In genomic region chr6:15344186-15344506, GRCh38 we compare ENCODE assay signal across 23 cellular contexts.
A peak's percentile ranks its signal among the peaks of the same experiment; 100 is the strongest.
DNase-seq lines count a peak whose midpoint lies in the region; ATAC-seq and TF ChIP-seq lines count a peak whose summit lies in the region.
"Had no signal": no experiment of that assay in that cellular context is flagged by ENCODE, and none has a peak within 500 bp of the region (broad histone marks: within the 10 kb centered on the region; RNA-seq: fewer than 3 reads in every experiment).

No MANE protein-coding gene starts in this region.

- H3K27me3 Mint-ChIP-seq in T-helper 17 cell (no peaks in the 10 kb centered on the region), glutamatergic neuron (ENCODE audit: unreplicated experiment) (no peaks in the 10 kb centered on the region), HFFc6 (ENCODE audit: insufficient read depth) (no peaks in the 10 kb centered on the region; the same call in 1 of the 2 replicates)
- no peaks in the 10 kb centered on the region for H3K27me3 Mint-ChIP-seq in stimulated activated memory B cell treated with anti-CD40 and anti-IgM and Interleukin-4, amounts not matched to agents 10 μg/mL and 1 μg/mL and 100 μg/mL, for 72 hours
- H3K27me3 Mint-ChIP-seq: effector memory CD8-positive, alpha-beta T cell had no signal

- TF ChIP-seq CTCF in heart right ventricle (IDR thresholded peaks at IDR 0.05) (no peak), glutamatergic neuron (IDR thresholded peaks at IDR 0.05; ENCODE audit: partially characterized antibody, unreplicated experiment) (no peak), HFFc6 (IDR thresholded peaks at IDR 0.05) (no peak)

- ATAC-seq in Right ventricle myocardium superior (ENCODE audit: poor library complexity) (peak; percentile 22), heart right ventricle (no peak), T-helper 17 cell (no peak)
- ATAC-seq in stimulated activated memory B cell treated with anti-CD40 and anti-IgM and Interleukin-4, amounts not matched to agents 10 μg/mL and 1 μg/mL and 100 μg/mL, for 72 hours: no peak
- ATAC-seq: effector memory CD8-positive, alpha-beta T cell; left cardiac atrium had no signal

- no peaks in the 10 kb centered on the region for H3K36me3 ChIP-seq in heart right ventricle
- H3K36me3 ChIP-seq: prostate gland, SJCRH30 had no signal

- H3K9me3 ChIP-seq in heart right ventricle (no peaks in the 10 kb centered on the region), T-helper 17 cell (ENCODE audit: control insufficient read depth, low read length, poor library complexity, severe bottlenecking) (no peaks in the 10 kb centered on the region)
- H3K9me3 ChIP-seq: prostate gland, SJCRH30 had no signal

- no peak overlapping the region for H3K27ac ChIP-seq in heart right ventricle
- H3K27ac ChIP-seq: coronary artery, prostate gland, SJCRH30 had no signal

- WGBS in heart right ventricle, 2 donors: 60 to 64% methylated on average over 4 of the region's 4 CpGs

- no peak overlapping the region for H3K4me3 ChIP-seq in heart right ventricle
- H3K4me3 ChIP-seq: coronary artery, K562, prostate gland, SJCRH30 had no signal

- H3K4me1 ChIP-seq in heart right ventricle: peaks cover 0 to 58% (median 22%) of the 10 kb centered on the region in 9 donors
- H3K4me1 ChIP-seq: prostate gland had no signal

- intact Hi-C loops in Right ventricle myocardium superior (cut with DNase I): no loop called here
- intact Hi-C loops in heart right ventricle (cut with DNase I): no loop called here
- intact Hi-C loops in posterior cingulate gyrus (cut with DNase I): no loop called here

- DNase-seq in Right ventricle myocardium superior: no peak
- DNase-seq in heart right ventricle: no peak
- no peak for DNase-seq in T-helper 17 cell
- DNase-seq in glutamatergic neuron: no peak
- no peak for DNase-seq in stimulated activated CD4-positive, alpha-beta T cell treated with anti-CD3 and anti-CD28 coated beads, Interleukin-12 subunit alpha, Interleukin-12 subunit beta, amount 100 ng/mL, for 4 hours
- DNase-seq in posterior cingulate gyrus: no peak
- DNase-seq in HFFc6: no peak
- DNase-seq: activated naive CD4-positive, alpha-beta T cell treated with anti-CD3 and anti-CD28 coated beads for 36 hours; activated T-cell treated with anti-CD3 and anti-CD28 coated beads, Interleukin-2, amount 50 U/mL, for 4 hours; DND-41; effector memory CD8-positive, alpha-beta T cell; HCEC 1CT; left cardiac atrium; NCI-H1105 treated with DMSO at 0.1 percent for 48 hours; NCI-H2029; NCI-H226; NCI-H69; SJCRH30; trophoblast cell had no signal

- peak overlapping the region; percentile 78 for H3K27ac Mint-ChIP-seq in T-helper 17 cell
- no peak overlapping the region for H3K27ac Mint-ChIP-seq in glutamatergic neuron (ENCODE audit: unreplicated experiment)
- H3K27ac Mint-ChIP-seq in stimulated activated memory B cell treated with anti-CD40 and anti-IgM and Interleukin-4, amounts not matched to agents 10 μg/mL and 1 μg/mL and 100 μg/mL, for 72 hours: peak overlapping the region; percentile 14
- no peak overlapping the region for H3K27ac Mint-ChIP-seq in HFFc6
- H3K27ac Mint-ChIP-seq: effector memory CD8-positive, alpha-beta T cell had no signal

- H3K4me3 Mint-ChIP-seq in T-helper 17 cell (no peak overlapping the region), glutamatergic neuron (ENCODE audit: unreplicated experiment) (peak overlapping the region; percentile 10), HFFc6 (no peak overlapping the region)
- no peak overlapping the region for H3K4me3 Mint-ChIP-seq in stimulated activated memory B cell treated with anti-CD40 and anti-IgM and Interleukin-4, amounts not matched to agents 10 μg/mL and 1 μg/mL and 100 μg/mL, for 72 hours
- H3K4me3 Mint-ChIP-seq: activated T-cell treated with anti-CD3 and anti-CD28 coated beads, Interleukin-2, amount 50 U/mL, for 4 hours had no signal

- peaks cover 3% of the 10 kb centered on the region for H3K9me3 Mint-ChIP-seq in glutamatergic neuron (ENCODE audit: unreplicated experiment)
- H3K9me3 Mint-ChIP-seq in stimulated activated memory B cell treated with anti-CD40 and anti-IgM and Interleukin-4, amounts not matched to agents 10 μg/mL and 1 μg/mL and 100 μg/mL, for 72 hours: no peaks in the 10 kb centered on the region
- H3K9me3 Mint-ChIP-seq in HFFc6: no peaks in the 10 kb centered on the region
- H3K9me3 Mint-ChIP-seq: activated naive CD4-positive, alpha-beta T cell treated with anti-CD3 and anti-CD28 coated beads for 36 hours; activated T-cell treated with anti-CD3 and anti-CD28 coated beads, Interleukin-2, amount 50 U/mL, for 4 hours; effector memory CD8-positive, alpha-beta T cell had no signal

- H3K27me3 ChIP-seq in heart right ventricle: no peaks in the 10 kb centered on the region
- H3K27me3 ChIP-seq: SJCRH30 had no signal

- H3K4me1 Mint-ChIP-seq in T-helper 17 cell (peaks cover 53% of the 10 kb centered on the region), glutamatergic neuron (ENCODE audit: low read depth, unreplicated experiment) (peaks cover 37% of the 10 kb centered on the region), HFFc6 (ENCODE audit: low read depth) (peaks cover 61% of the 10 kb centered on the region)
- H3K4me1 Mint-ChIP-seq in stimulated activated memory B cell treated with anti-CD40 and anti-IgM and Interleukin-4, amounts not matched to agents 10 μg/mL and 1 μg/mL and 100 μg/mL, for 72 hours: peaks cover 65% of the 10 kb centered on the region

- H3K36me3 Mint-ChIP-seq in T-helper 17 cell (ENCODE audit: low read depth): no peaks in the 10 kb centered on the region
- no peaks in the 10 kb centered on the region for H3K36me3 Mint-ChIP-seq in glutamatergic neuron (ENCODE audit: unreplicated experiment)
- no peaks in the 10 kb centered on the region for H3K36me3 Mint-ChIP-seq in stimulated activated memory B cell treated with anti-CD40 and anti-IgM and Interleukin-4, amounts not matched to agents 10 μg/mL and 1 μg/mL and 100 μg/mL, for 72 hours
- H3K36me3 Mint-ChIP-seq in HFFc6 (ENCODE audit: low read depth): no peaks in the 10 kb centered on the region; the same call in 1 of the 2 replicates

Comparison
In these comparisons a context has a peak if more than half of its experiments do, and no peak if none do; other contexts are left out.
1. H3K27ac Mint-ChIP-seq: peak in T-helper 17 cell (single experiment) and stimulated activated memory B cell treated with anti-CD40 and anti-IgM and Interleukin-4, amounts not matched to agents 10 μg/mL and 1 μg/mL and 100 μg/mL, for 72 hours (single experiment); none in glutamatergic neuron (single experiment) and HFFc6 (single experiment).